In the genomic region with DNA sequence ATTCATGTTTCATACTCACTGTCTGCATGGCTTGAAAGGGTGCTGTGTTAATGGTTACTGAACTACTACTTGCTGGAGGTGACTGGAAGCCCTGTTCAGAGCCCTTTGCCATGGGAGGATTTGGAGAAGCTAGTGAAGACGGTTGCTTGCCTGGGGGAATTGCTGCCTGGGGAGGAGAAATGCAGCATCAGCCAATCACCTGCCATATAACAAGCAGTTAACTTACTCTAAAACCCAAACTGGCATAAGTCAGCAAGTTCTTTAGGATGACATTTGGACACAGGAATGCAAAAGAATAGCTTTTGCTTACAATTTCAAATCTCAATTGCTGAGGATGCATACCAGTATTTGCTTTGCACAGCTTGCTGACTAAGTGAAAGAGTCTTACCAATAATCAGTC, we compare ENCODE assay signal across 15 cellular contexts. TPM values are rescaled to one million over a fixed set of nuclear protein-coding genes. Genes with fewer than 3 reads are reported as not detected.
DNase-seq lines count a peak whose midpoint lies in the region; ATAC-seq and TF ChIP-seq lines count a peak whose summit lies in the region.
"Had no signal": no experiment of that assay in that cellular context is flagged by ENCODE, and none has a peak within 500 bp of the region (broad histone marks: within the 10 kb centered on the region; RNA-seq: fewer than 3 reads in every experiment).

No MANE protein-coding gene starts in this region.

- H2AFZ ChIP-seq in mammary epithelial cell (ENCODE audit: low read depth, low read length) = no peak overlapping the region
- no peak overlapping the region for H2AFZ ChIP-seq in mesenchymal stem cell (ENCODE audit: low read depth, low read length)

- no peak overlapping the region for H2BK12ac ChIP-seq in mesenchymal stem cell (ENCODE audit: low read length in 2 of 2)

- no peak overlapping the region for H3K4me3 Mint-ChIP-seq in endothelial cell (ENCODE audit: unreplicated experiment)
- H3K4me3 Mint-ChIP-seq: activated CD4-positive, alpha-beta T cell treated with anti-CD3 and anti-CD28 coated beads for 36 hours had no signal

- H4K8ac ChIP-seq in mesenchymal stem cell (ENCODE audit: low read length) = no peak overlapping the region

- H4K91ac ChIP-seq in mesenchymal stem cell (ENCODE audit: low read length) = no peak overlapping the region

- H3K9ac ChIP-seq in mammary epithelial cell (ENCODE audit: insufficient read depth, low read length) (no peak overlapping the region), mesenchymal stem cell (ENCODE audit: low read length) (no peak overlapping the region)

- CTCF ChIA-PET in mammary epithelial cell (lab: Charles Lee; ENCODE audit: low non-redundant PET) = no interaction called here

- H3K9me3 ChIP-seq in mammary epithelial cell (replicated peaks; ENCODE audit: insufficient read depth, low read length) (no peaks in the 10 kb centered on the region), mesenchymal stem cell (ENCODE audit: control insufficient read depth, low read length) (no peaks in the 10 kb centered on the region)

- H3K23ac ChIP-seq in mesenchymal stem cell (ENCODE audit: low read length in 2 of 2) = no peak overlapping the region

- H3K4me2 ChIP-seq in mammary epithelial cell (ENCODE audit: insufficient read depth, low read depth, low read length) (no peak overlapping the region), mesenchymal stem cell (ENCODE audit: low read length, poor library complexity, severe bottlenecking) (no peak overlapping the region)

- H3K27me3 ChIP-seq in mammary epithelial cell (ENCODE audit: insufficient read depth, low read length) (no peaks in the 10 kb centered on the region), mesenchymal stem cell (ENCODE audit: control insufficient read depth in 1 of 2, insufficient read depth in 1 of 2, low read length in 2 of 2) (no peaks in the 10 kb centered on the region)

- no peaks in the 10 kb centered on the region for H3K27me3 Mint-ChIP-seq in endothelial cell (ENCODE audit: unreplicated experiment)
- H3K27me3 Mint-ChIP-seq: activated CD4-positive, alpha-beta T cell treated with anti-CD3 and anti-CD28 coated beads for 36 hours had no signal

- DNase-seq in AG10803 (ENCODE audit: low read depth) (peak; percentile 87), LHCN-M2 (ENCODE audit: low read depth) (peak; percentile 40), mammary epithelial cell (peak; percentile 14), mesenchymal stem cell (peak; percentile 67), endothelial cell (ENCODE audit: low spot score) (no peak), NCI-H1105 (lab: John Stamatoyannopoulos, UW) (no peak)
- DNase-seq: activated CD4-positive, alpha-beta T cell treated with anti-CD3 and anti-CD28 coated beads for 36 hours; central memory CD4-positive, alpha-beta T cell; kidney; NCI-H1417 treated with DMSO at 0.1 percent for 48 hours; NCI-H748 treated with DMSO at 0.1 percent for 48 hours; stimulated activated CD4-positive, alpha-beta T cell treated with anti-CD3 and anti-CD28 coated beads, Interleukin-15, amount 100 ng/mL, for 24 hours; stimulated activated CD8-positive, alpha-beta memory T cell treated with anti-CD3 and anti-CD28 coated beads, Interleukin-4, amount 100 ng/mL, for 48 hours had no signal

- H3K36me3 Mint-ChIP-seq in endothelial cell (ENCODE audit: low read depth, unreplicated experiment) = no peaks in the 10 kb centered on the region

- no peak overlapping the region for H3K4ac ChIP-seq in mesenchymal stem cell (ENCODE audit: low read depth in 1 of 2, low read length in 2 of 2)

- no peak overlapping the region for H3K27ac Mint-ChIP-seq in endothelial cell (ENCODE audit: unreplicated experiment)
- H3K27ac Mint-ChIP-seq: activated CD4-positive, alpha-beta T cell treated with anti-CD3 and anti-CD28 coated beads for 36 hours had no signal

- in situ Hi-C loops in mammary epithelial cell (cut with MboI; ENCODE audit: low sequenced_read_pairs in 2 of 2) = no loop called here

- H3K4me1 Mint-ChIP-seq in endothelial cell (ENCODE audit: unreplicated experiment) = no peaks in the 10 kb centered on the region
- H3K4me1 Mint-ChIP-seq: activated CD4-positive, alpha-beta T cell treated with anti-CD3 and anti-CD28 coated beads for 36 hours had no signal

- dilution Hi-C loops in mammary epithelial cell (cut with HindIII; ENCODE audit: low sequenced_read_pairs) = no loop called here

- TF ChIP-seq CTCF in AG10803 (conservative IDR thresholded peaks at IDR 0.05; ENCODE audit: low read length) (no peak), mammary epithelial cell (conservative IDR thresholded peaks at IDR 0.05 in 1 of 2, IDR thresholded peaks at IDR 0.05 in 1 of 2; ENCODE audit: extremely low read depth in 1 of 2, insufficient read depth in 1 of 2, low read depth in 1 of 2, low read length in 2 of 2) (no peak), endothelial cell (IDR thresholded peaks at IDR 0.05; ENCODE audit: unreplicated experiment) (no peak)

- peaks cover 5% of the 10 kb centered on the region for H3K79me1 ChIP-seq in mesenchymal stem cell (replicated peaks; ENCODE audit: low read length, poor library complexity, severe bottlenecking)

- no TSS peak for BruUV-seq in mammary epithelial cell (replicated peaks; lab: Mats Ljungman, UMichigan)

- peaks cover 4% of the 10 kb centered on the region for H3K79me2 ChIP-seq in mammary epithelial cell (ENCODE audit: insufficient read depth, low read length)

- H3K4me3 ChIP-seq in AG10803 (ENCODE audit: low read length) (no peak overlapping the region), mammary epithelial cell (replicated peaks in 1 of 3; ENCODE audit: insufficient read depth in 1 of 3, low read depth in 2 of 3, low read length in 3 of 3) (no peak overlapping the region), mesenchymal stem cell (ENCODE audit: insufficient read depth in 1 of 2, low read depth in 1 of 2, low read length in 2 of 2) (no peak overlapping the region)

- H3K18ac ChIP-seq in mesenchymal stem cell (ENCODE audit: low read depth in 1 of 2, low read length in 2 of 2) = no peak overlapping the region

- no peaks in the 10 kb centered on the region for H3K4me1 ChIP-seq in mammary epithelial cell (ENCODE audit: insufficient read depth, low read length)
- peaks cover 3% of the 10 kb centered on the region for H3K4me1 ChIP-seq in mesenchymal stem cell (ENCODE audit: control insufficient read depth, insufficient read depth, low read depth, low read length)

- 77% methylated on average over 1 of the region's 1 CpG for WGBS in mammary epithelial cell (ENCODE audit: low coverage, missing lambda C conversion rate)
- WGBS in mesenchymal stem cell = no CpG with 5 or more reads among the region's 1 CpG

- no peak overlapping the region for H2BK15ac ChIP-seq in mesenchymal stem cell (ENCODE audit: low read depth, poor library complexity, severe bottlenecking)

- H3K14ac ChIP-seq in mesenchymal stem cell (ENCODE audit: low read length in 2 of 2) = no peak overlapping the region

- H2BK120ac ChIP-seq in mesenchymal stem cell (ENCODE audit: low read depth, low read length) = no peak overlapping the region

- H3K36me3 ChIP-seq in mammary epithelial cell (ENCODE audit: insufficient read depth, low read length) = peaks cover 18% of the 10 kb centered on the region
- H3K36me3 ChIP-seq in mesenchymal stem cell (ENCODE audit: control insufficient read depth in 1 of 2, insufficient read depth in 2 of 2, low read depth in 1 of 2, low read length in 2 of 2) = peaks cover 2 to 86% of the 10 kb centered on the region in 2 experiments

- intact Hi-C loops in mammary epithelial cell (cut with micrococcal nuclease) = no loop called here

- H4K20me1 ChIP-seq in mammary epithelial cell (ENCODE audit: insufficient read depth, low read length) = no peaks in the 10 kb centered on the region

- H3K27ac ChIP-seq in mammary epithelial cell (ENCODE audit: insufficient read depth, low read depth, low read length) (no peak overlapping the region), mesenchymal stem cell (ENCODE audit: low read length, poor library complexity, severe bottlenecking) (peak overlapping the region; percentile 81)

- H3K9me3 Mint-ChIP-seq in endothelial cell (ENCODE audit: unreplicated experiment) = no peaks in the 10 kb centered on the region

- ATAC-seq in GM19463 (IDR thresholded peaks at IDR 0.05; ENCODE audit: unreplicated experiment) = no peak
- no peak for ATAC-seq in GM21367 (IDR thresholded peaks at IDR 0.05; ENCODE audit: unreplicated experiment)
- ATAC-seq: activated CD4-positive, alpha-beta T cell treated with anti-CD3 and anti-CD28 coated beads for 36 hours had no signal

- no peak overlapping the region for H2BK5ac ChIP-seq in mesenchymal stem cell (ENCODE audit: low read depth, low read length, poor library complexity, severe bottlenecking)

- no peak overlapping the region for H2AK5ac ChIP-seq in mesenchymal stem cell (ENCODE audit: low read length, severe bottlenecking)

RNA-seq across cellular contexts. Expression of a gene that starts 23.4 kb away (rescaled TPM):
- total RNA-seq in LHCN-M2 (2014; rRNA removed) (24.4 and 35.6 TPM in 2 replicates), mammary epithelial cell (10 to 100 TPM; 21.5 to 40.7 TPM), endothelial cell (ENCODE audit: unreplicated experiment) (43.0 TPM)
- polyA plus RNA-seq in LHCN-M2 (2012) = 14.4 TPM
- 6.3 TPM for polyA plus RNA-seq in mammary epithelial cell
- 71.3 TPM for polyA minus RNA-seq in mammary epithelial cell
- 23.3 TPM for polyA plus RNA-seq in mesenchymal stem cell (2013, experiment 1 of 2)
- polyA plus RNA-seq in mesenchymal stem cell (2013, experiment 2 of 2) = 23.0 TPM

RNA-seq across cellular contexts. Expression of a gene that starts 35.7 kb away (rescaled TPM):
- total RNA-seq in LHCN-M2 (2014; rRNA removed) = 14.5 and 27.3 TPM in 2 replicates
- 7.3 TPM for polyA plus RNA-seq in LHCN-M2 (2012)
- 10 to 100 TPM; 17.2 to 38.0 TPM for total RNA-seq in mammary epithelial cell
- polyA plus RNA-seq in mammary epithelial cell = 10.7 TPM
- 1.7 TPM for polyA minus RNA-seq in mammary epithelial cell
- 25.3 TPM for polyA plus RNA-seq in mesenchymal stem cell (2013, experiment 1 of 2)
- 24.3 TPM for polyA plus RNA-seq in mesenchymal stem cell (2013, experiment 2 of 2)
- total RNA-seq in endothelial cell (ENCODE audit: unreplicated experiment) = 19.8 TPM

Comparison
In these comparisons a context has a peak if more than half of its experiments do, and no peak if none do; other contexts are left out.
1. DNase-seq: peak in AG10803 (single experiment), LHCN-M2 (single experiment), mammary epithelial cell (single experiment) and mesenchymal stem cell (single experiment); none in endothelial cell (single experiment) and NCI-H1105 (single experiment).